8 cellular contexts compared by ENCODE assay signal in the genomic region with DNA sequence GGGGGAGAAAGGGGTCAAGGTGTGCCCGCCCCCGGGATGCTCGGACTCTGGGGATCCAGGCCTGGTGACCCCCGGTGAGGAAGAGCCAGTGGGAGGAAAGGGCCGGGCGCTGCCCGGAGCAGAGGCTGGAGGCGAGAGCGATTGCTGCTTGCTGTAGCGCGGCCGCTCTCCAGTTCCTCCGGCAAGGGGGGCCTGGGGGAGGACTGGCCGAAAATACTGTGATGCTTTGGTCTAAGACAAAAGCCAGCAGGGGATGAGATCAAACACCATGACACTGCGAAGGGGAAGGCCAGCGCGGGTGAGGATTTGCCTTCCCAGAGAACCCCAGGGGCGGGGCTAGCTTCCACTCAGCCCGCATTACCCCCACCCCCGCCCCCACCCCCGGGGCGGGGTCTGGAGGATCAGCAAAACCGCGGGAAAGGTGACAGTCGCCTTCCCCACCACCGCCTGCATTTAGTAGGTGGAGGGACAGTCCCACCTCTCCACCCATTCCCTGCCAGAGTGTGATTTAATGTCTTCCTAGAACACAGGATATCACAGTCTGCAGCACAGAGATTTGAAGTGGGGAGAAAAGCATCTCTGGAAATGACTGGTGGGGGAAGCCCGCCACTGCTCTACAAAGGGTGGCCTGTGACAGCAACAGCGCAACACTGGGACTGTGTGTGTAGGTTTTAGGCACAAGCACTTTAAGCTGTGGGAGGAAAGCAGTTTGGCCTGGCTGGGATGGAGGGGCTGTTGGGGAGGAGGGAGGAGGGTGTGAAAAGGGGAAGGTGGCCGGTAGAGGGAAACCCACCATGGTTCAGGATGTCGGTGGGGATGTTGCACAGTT. TPM values are rescaled to one million over a fixed set of nuclear protein-coding genes. Genes with fewer than 3 reads are reported as not detected.
DNase-seq lines count a peak whose midpoint lies in the region; ATAC-seq, FAIRE-seq and TF ChIP-seq lines count a peak whose summit lies in the region.

No MANE protein-coding gene starts in this region.

- in situ Hi-C loops in KBM-7 (cut with MboI; ENCODE audit: low pct_unique_long_range_greater_than_20kb, low sequenced_read_pairs): no loop called here

- ATAC-seq in GM21717 (IDR thresholded peaks at IDR 0.05; ENCODE audit: unreplicated experiment) (peak; percentile 89), upper lobe of left lung (ENCODE audit: low FRiP score in 2 of 2) (peak; percentile 75 to 83)

- intact Hi-C loops in ovary (cut with DNase I): no loop called here

- DNase-seq in D721Med (ENCODE audit: insufficient read length, low spot score) (peak; percentile 95), KBM-7 (peak; percentile 89), RPMI7951 (ENCODE audit: low read depth) (peak; percentile 89), globus pallidus (ENCODE audit: low spot score) (peak; percentile 40), ovary (peak; percentile 70 to 84 (median 75)), upper lobe of left lung (peak; percentile 76 to 92)
- peak; percentile 76 for DNase-seq in activated T-helper 9 cell treated with anti-CD3 and anti-CD28 coated beads, Interleukin-2, amount 50 U/mL, for 16 hours (ENCODE audit: low read depth)

- H3K27me3 ChIP-seq in ovary: no peaks in the 10 kb centered on the region
- no peaks in the 10 kb centered on the region for H3K27me3 ChIP-seq in upper lobe of left lung

- H3K4me1 ChIP-seq in ovary (ENCODE audit: insufficient read depth) (peaks cover 29% of the 10 kb centered on the region), upper lobe of left lung (peaks cover 27 to 43% (median 42%) of the 10 kb centered on the region in 4 donors)

- no peaks in the 10 kb centered on the region for H3K36me3 ChIP-seq in ovary
- H3K36me3 ChIP-seq in upper lobe of left lung: no peaks in the 10 kb centered on the region

- TF ChIP-seq POLR2A in ovary (IDR thresholded peaks at IDR 0.05): no peak
- TF ChIP-seq POLR2A in upper lobe of left lung (IDR thresholded peaks at IDR 0.05): peak in 1 of 4 donors; percentile 23

- no peak for TF ChIP-seq EP300 in ovary (IDR thresholded peaks at IDR 0.05)
- no peak for TF ChIP-seq EP300 in upper lobe of left lung (IDR thresholded peaks at IDR 0.05)

- WGBS in ovary, 3 donors: 1 to 3% (median 2%) methylated on average over 30 of the region's 30 CpGs
- 2 to 12% methylated on average over 4 to 28 of the region's 30 CpGs for WGBS in upper lobe of left lung, 2 donors

- H3K4me3 ChIP-seq in ovary (peak overlapping the region; percentile 31), upper lobe of left lung (peak overlapping the region; percentile 31 to 52 (median 50))

- H3K9me3 ChIP-seq in ovary: no peaks in the 10 kb centered on the region
- H3K9me3 ChIP-seq in upper lobe of left lung: no peaks in the 10 kb centered on the region

- FAIRE-seq in D721Med (lab: Jason Lieb, UNC): no peak

- TF ChIP-seq CTCF in D721Med (IDR thresholded peaks at IDR 0.05; ENCODE audit: insufficient read depth, missing control alignments): no peak
- TF ChIP-seq CTCF in ovary (IDR thresholded peaks at IDR 0.05): no peak
- no peak for TF ChIP-seq CTCF in upper lobe of left lung (IDR thresholded peaks at IDR 0.05)

- H3K27ac ChIP-seq in ovary (peak overlapping the region in 1 of 2 donors; percentile 49), upper lobe of left lung (peak overlapping the region; percentile 78 to 90 (median 81))

RNA-seq across cellular contexts. Expression of a gene that starts 25.7 kb away (rescaled TPM):
- total RNA-seq in RPMI7951 (2014; rRNA removed; shearing (Covaris generic)): 124 and 152 TPM in 2 replicates
- total RNA-seq in ovary (100 to 1,000 TPM in 4 of 7 donors, 10 to 100 TPM in 3; 39.2 to 134 (median 111) TPM), upper lobe of left lung (100 to 1,000 TPM in 4 of 6 donors, 10 to 100 TPM in 2; 32.1 to 185 (median 116) TPM)
- polyA plus RNA-seq in ovary: 10 to 100 TPM; 12.9 to 74.2 TPM

Comparison
In these comparisons a context has a peak if more than half of its experiments do, and no peak if none do; other contexts are left out.
1. DNase-seq: peak in every context shown above with its lines; median percentile 95 in D721Med; 89 in KBM-7; 89 in RPMI7951; 84 in upper lobe of left lung; 76 in activated T-helper 9 cell treated with anti-CD3 and anti-CD28 coated beads, Interleukin-2, amount 50 U/mL, for 16 hours; 75 in ovary; 40 in globus pallidus.